In the genomic region with DNA sequence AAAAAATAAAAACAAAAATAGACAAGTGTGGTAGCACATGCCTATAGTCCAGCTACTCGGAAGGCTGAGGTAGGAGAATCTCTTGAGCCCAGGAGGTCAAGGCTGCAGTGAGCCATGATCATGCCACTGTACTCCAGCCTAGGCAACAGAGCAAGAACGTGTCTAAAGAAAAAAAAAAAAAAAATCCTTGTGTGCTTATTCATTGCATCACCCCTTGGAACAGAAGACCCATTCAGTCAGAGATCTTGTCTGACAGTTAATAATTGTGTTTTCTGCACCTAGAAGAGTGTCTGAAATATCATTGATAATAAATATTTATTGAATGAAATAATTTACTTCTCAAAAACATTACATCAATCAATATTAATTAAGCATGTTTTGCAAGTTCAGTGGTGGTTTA, we compare ENCODE assay signal across 17 cellular contexts.
DNase-seq lines count a peak whose midpoint lies in the region; ATAC-seq, FAIRE-seq and TF ChIP-seq lines count a peak whose summit lies in the region.
"Had no signal": no experiment of that assay in that cellular context is flagged by ENCODE, and none has a peak within 500 bp of the region (broad histone marks: within the 10 kb centered on the region; RNA-seq: fewer than 3 reads in every experiment).

No MANE protein-coding gene starts in this region.

- DNase-seq in astrocyte (ENCODE audit: low read depth): no peak
- no peak for DNase-seq in left lobe of liver (ENCODE audit: low spot score)
- no peak for DNase-seq in neural progenitor cell (ENCODE audit: low spot score)
- DNase-seq in SHP77 (lab: John Stamatoyannopoulos, UW): no peak
- DNase-seq in OCI-M2 (lab: John Stamatoyannopoulos, UW; ENCODE audit: unreplicated experiment): no peak
- DNase-seq: C1 segment of cervical spinal cord; Caco-2; CD8-positive, alpha-beta T cell; DMS153; DND-41; HFFc6 had no signal

- H3K9me3 ChIP-seq in astrocyte (ENCODE audit: insufficient read depth, low read depth, low read length) (no peaks in the 10 kb centered on the region), neural progenitor cell (ENCODE audit: low read depth) (no peaks in the 10 kb centered on the region)
- H3K9me3 ChIP-seq: Caco-2, HAP-1 had no signal

- H3K27me3 Mint-ChIP-seq in astrocyte (ENCODE audit: low read depth, unreplicated experiment) (peaks cover 2% of the 10 kb centered on the region), neural progenitor cell (ENCODE audit: insufficient read depth, low read depth) (no peaks in the 10 kb centered on the region)

- H3K27me3 ChIP-seq in astrocyte (ENCODE audit: insufficient read depth, low read length): no peaks in the 10 kb centered on the region
- no peaks in the 10 kb centered on the region for H3K27me3 ChIP-seq in neural progenitor cell

- H4K20me1 ChIP-seq in astrocyte (ENCODE audit: insufficient read depth, low read length) (no peaks in the 10 kb centered on the region), neural progenitor cell (ENCODE audit: low read depth) (no peaks in the 10 kb centered on the region)

- H3K27ac Mint-ChIP-seq in astrocyte (ENCODE audit: unreplicated experiment): no peak overlapping the region
- H3K27ac Mint-ChIP-seq in neural progenitor cell: peak overlapping the region; percentile 90
- H3K27ac Mint-ChIP-seq: CD8-positive, alpha-beta T cell; GM23338; HFFc6 had no signal

- H3K9me3 Mint-ChIP-seq in astrocyte (ENCODE audit: unreplicated experiment): no peaks in the 10 kb centered on the region
- H3K9me3 Mint-ChIP-seq in neural progenitor cell: no peaks in the 10 kb centered on the region
- H3K9me3 Mint-ChIP-seq: CD8-positive, alpha-beta T cell; GM23338; HFFc6 had no signal

- no peak overlapping the region for H3K27ac ChIP-seq in astrocyte (ENCODE audit: low read depth, low read length)
- no peak overlapping the region for H3K27ac ChIP-seq in neural progenitor cell

- H3K36me3 ChIP-seq in astrocyte (ENCODE audit: insufficient read depth, low read length) (no peaks in the 10 kb centered on the region), neural progenitor cell (no peaks in the 10 kb centered on the region)
- H3K36me3 ChIP-seq: HAP-1 had no signal

- H3K4me1 ChIP-seq in astrocyte (ENCODE audit: insufficient read depth, low read length): no peaks in the 10 kb centered on the region
- no peaks in the 10 kb centered on the region for H3K4me1 ChIP-seq in neural progenitor cell
- H3K4me1 ChIP-seq: Caco-2 had no signal

- H2AFZ ChIP-seq in astrocyte (ENCODE audit: low read depth, low read length) (no peak overlapping the region), neural progenitor cell (replicated peaks) (no peak overlapping the region)
- H2AFZ ChIP-seq: GM23338 had no signal

- H3K4me2 ChIP-seq in astrocyte (ENCODE audit: low read length) (no peak overlapping the region), neural progenitor cell (no peak overlapping the region)
- H3K4me2 ChIP-seq: GM23338 had no signal

- no peaks in the 10 kb centered on the region for H3F3A ChIP-seq in neural progenitor cell (ENCODE audit: low read depth)

- TF ChIP-seq CTCF in astrocyte (IDR thresholded peaks at IDR 0.05; ENCODE audit: insufficient read depth, low read depth, low read length): no peak
- no peak for TF ChIP-seq CTCF in neural progenitor cell (IDR thresholded peaks at IDR 0.05)

- H3K4me1 Mint-ChIP-seq in astrocyte (ENCODE audit: low read depth, unreplicated experiment) (no peaks in the 10 kb centered on the region), neural progenitor cell (no peaks in the 10 kb centered on the region)

- ATAC-seq in left lobe of liver (peak; percentile 30), HG03521 (IDR thresholded peaks at IDR 0.05; ENCODE audit: unreplicated experiment) (no peak)
- ATAC-seq: CD8-positive, alpha-beta T cell; GM23338 had no signal

- H3K9ac ChIP-seq in astrocyte (ENCODE audit: low read length) (no peak overlapping the region), neural progenitor cell (no peak overlapping the region)

- peak; percentile 37 for FAIRE-seq in astrocyte (lab: Jason Lieb, UNC)
- FAIRE-seq: G401.6, GM12892, GM19239 had no signal

- H3K4me3 Mint-ChIP-seq in astrocyte (ENCODE audit: unreplicated experiment) (no peak overlapping the region), neural progenitor cell (no peak overlapping the region)
- H3K4me3 Mint-ChIP-seq: CD8-positive, alpha-beta T cell; GM23338; HFFc6 had no signal

- no peak overlapping the region for H3K4me3 ChIP-seq in astrocyte (ENCODE audit: insufficient read depth, low read depth, low read length)
- H3K4me3 ChIP-seq in neural progenitor cell: no peak overlapping the region
- H3K4me3 ChIP-seq: GM23338, HAP-1 had no signal

- H3K36me3 Mint-ChIP-seq in astrocyte (ENCODE audit: low read depth, unreplicated experiment): no peaks in the 10 kb centered on the region
- H3K36me3 Mint-ChIP-seq in neural progenitor cell: no peaks in the 10 kb centered on the region
- H3K36me3 Mint-ChIP-seq: CD8-positive, alpha-beta T cell had no signal

- H3K79me2 ChIP-seq in astrocyte (ENCODE audit: insufficient read depth, low read length) (no peaks in the 10 kb centered on the region), neural progenitor cell (ENCODE audit: low read depth) (no peaks in the 10 kb centered on the region)
